27 cellular contexts compared by ENCODE assay signal in genomic region chr10:70465832-70466231, GRCh38. TPM values are rescaled to one million over a fixed set of nuclear protein-coding genes. Genes with fewer than 3 reads are reported as not detected.
DNase-seq lines count a peak whose midpoint lies in the region; ATAC-seq and TF ChIP-seq lines count a peak whose summit lies in the region.
"Had no signal": no experiment of that assay in that cellular context is flagged by ENCODE, and none has a peak within 500 bp of the region (broad histone marks: within the 10 kb centered on the region; RNA-seq: fewer than 3 reads in every experiment).

No MANE protein-coding gene starts in this region.

- dilution Hi-C loops in IMR-90 (cut with HindIII; ENCODE audit: low sequenced_read_pairs, unreplicated experiment) = no loop called here

- no peak for TF ChIP-seq RAD21 in IMR-90 (IDR thresholded peaks at IDR 0.05; ENCODE audit: low read length)

- H3K36me3 Mint-ChIP-seq in endodermal cell (ENCODE audit: low read depth) = no peaks in the 10 kb centered on the region
- H3K36me3 Mint-ChIP-seq: CD8-positive, alpha-beta T cell had no signal

- H3K23ac ChIP-seq in IMR-90 (ENCODE audit: low read depth, low read length) = no peak overlapping the region

- H3K36me3 ChIP-seq in BLaER1 (no peaks in the 10 kb centered on the region), IMR-90 (ENCODE audit: control insufficient read depth, insufficient read depth, low read length) (no peaks in the 10 kb centered on the region), endodermal cell (ENCODE audit: control insufficient read depth, insufficient read depth, low read length) (no peaks in the 10 kb centered on the region)
- H3K36me3 ChIP-seq: BE2C; BLaER1 treated with 17β-estradiol and CSF1 and Interleukin-3, amounts not matched to agents 10 nM and 100 nM had no signal

- TF ChIP-seq CTCF in IMR-90 (conservative IDR thresholded peaks at IDR 0.05; ENCODE audit: low read depth, low read length) (no peak), endodermal cell (conservative IDR thresholded peaks at IDR 0.05) (no peak), foreskin fibroblast (IDR thresholded peaks at IDR 0.05; ENCODE audit: low read depth, low read length) (no peak), foreskin keratinocyte (conservative IDR thresholded peaks at IDR 0.05) (no peak)

- H3K27ac ChIP-seq in BLaER1 (no peak overlapping the region), IMR-90 (ENCODE audit: insufficient read depth, low read length) (no peak overlapping the region), endodermal cell (ENCODE audit: low read depth, low read length) (no peak overlapping the region), foreskin keratinocyte (no peak overlapping the region)
- H3K27ac ChIP-seq: BLaER1 treated with 17β-estradiol and CSF1 and Interleukin-3, amounts not matched to agents 10 nM and 100 nM; C4-2B had no signal

- no peak overlapping the region for H2BK5ac ChIP-seq in IMR-90 (ENCODE audit: low read depth, low read length, poor library complexity, severe bottlenecking)

- H3K18ac ChIP-seq in IMR-90 (ENCODE audit: low read depth, low read length) = no peak overlapping the region

- peaks cover 13% of the 10 kb centered on the region for H3K4me1 Mint-ChIP-seq in endodermal cell

- no CpG with 5 or more reads among the region's 2 CpGs for whole genome bisulfite sequencing in IMR-90 (ENCODE audit: extremely low coverage in 2 of 2, insufficient read length in 1 of 2), 2 experiments
- 86 to 94% methylated on average over 1 to 2 of the region's 2 CpGs for WGBS in endodermal cell (ENCODE audit: insufficient coverage in 1 of 2, insufficient read length in 1 of 2), 2 experiments

- in situ Hi-C loops in IMR-90 (cut with MboI; ENCODE audit: low sequenced_read_pairs) = no loop called here

- no peak overlapping the region for H2BK20ac ChIP-seq in IMR-90 (ENCODE audit: low read depth, low read length)

- H3K56ac ChIP-seq in IMR-90 (ENCODE audit: extremely low read depth, insufficient read depth, low read length) = no peak overlapping the region

- H3K4me2 ChIP-seq in BLaER1 (0 out of 2 replicates have a peak overlapping the region, but pooled peaks have one; percentile 10), IMR-90 (ENCODE audit: low read depth, low read length) (no peak overlapping the region)

- peak overlapping the region; percentile 26 for H3K27ac Mint-ChIP-seq in endodermal cell
- H3K27ac Mint-ChIP-seq: CD4-positive, alpha-beta T cell; CD8-positive, alpha-beta T cell had no signal

- ATAC-seq in IMR-90 (ENCODE audit: low read depth) (no peak), foreskin keratinocyte (no peak)
- ATAC-seq: CD8-positive, alpha-beta T cell; GM12878 had no signal

- no peak overlapping the region for H4K8ac ChIP-seq in IMR-90 (ENCODE audit: low read depth in 2 of 2, low read length in 2 of 2)

- H2BK15ac ChIP-seq in IMR-90 (ENCODE audit: low read depth, low read length) = no peak overlapping the region

- H3K9me1 ChIP-seq in IMR-90 (ENCODE audit: insufficient read depth, low read length) = no peaks in the 10 kb centered on the region

- H3K9me3 Mint-ChIP-seq in endodermal cell = no peaks in the 10 kb centered on the region
- H3K9me3 Mint-ChIP-seq: CD4-positive, alpha-beta T cell; CD8-positive, alpha-beta T cell had no signal

- DNase-seq in IMR-90 = no peak
- DNase-seq in endodermal cell = peak; percentile 36
- DNase-seq in foreskin fibroblast = no peak
- no peak for DNase-seq in DMS 273 (lab: John Stamatoyannopoulos, UW; ENCODE audit: unreplicated experiment)
- DNase-seq in foreskin keratinocyte = no peak
- DNase-seq: 8988T; ACHN; BE2C; Caco-2; Calu3; CD4-positive, alpha-beta T cell; CD8-positive, alpha-beta T cell; DMS 273 treated with DMSO at 0.1 percent for 48 hours; DMS153; DMS53; DMS79; DND-41; EL; GDM1 had no signal

- H2AK9ac ChIP-seq in IMR-90 (replicated peaks; ENCODE audit: low read depth, low read length, poor library complexity) = peak overlapping the region; percentile 55

- H3K14ac ChIP-seq in IMR-90 (replicated peaks; ENCODE audit: low read depth, low read length) = no peak overlapping the region

- H3K9me3 ChIP-seq in BLaER1 (no peaks in the 10 kb centered on the region), IMR-90 (ENCODE audit: control insufficient read depth, insufficient read depth, low read length) (no peaks in the 10 kb centered on the region), endodermal cell (ENCODE audit: control insufficient read depth, low read length) (no peaks in the 10 kb centered on the region)
- H3K9me3 ChIP-seq: BE2C; BLaER1 treated with 17β-estradiol and CSF1 and Interleukin-3, amounts not matched to agents 10 nM and 100 nM; Caco-2 had no signal

- H2BK120ac ChIP-seq in IMR-90 (ENCODE audit: low read depth, low read length) = no peak overlapping the region

- no peaks in the 10 kb centered on the region for H3K27me3 Mint-ChIP-seq in endodermal cell (ENCODE audit: insufficient read depth)

- H2AK5ac ChIP-seq in IMR-90 (ENCODE audit: low read depth, low read length) = no peak overlapping the region

- no peak overlapping the region for H3K4me3 Mint-ChIP-seq in endodermal cell
- H3K4me3 Mint-ChIP-seq: CD4-positive, alpha-beta T cell; CD8-positive, alpha-beta T cell had no signal

- H3K4me1 ChIP-seq in BLaER1 (peaks cover 56% of the 10 kb centered on the region), IMR-90 (ENCODE audit: control insufficient read depth, insufficient read depth, low read length) (no peaks in the 10 kb centered on the region), endodermal cell (ENCODE audit: control insufficient read depth, insufficient read depth, low read length) (no peaks in the 10 kb centered on the region), foreskin keratinocyte (no peaks in the 10 kb centered on the region)
- H3K4me1 ChIP-seq: BE2C, Caco-2 had no signal

- H4K5ac ChIP-seq in IMR-90 (ENCODE audit: low read depth, low read length) = no peak overlapping the region

- no peak overlapping the region for H3K9ac ChIP-seq in BLaER1
- no peak overlapping the region for H3K9ac ChIP-seq in IMR-90 (ENCODE audit: low read depth, low read length)
- H3K9ac ChIP-seq in endodermal cell (ENCODE audit: extremely low read depth, low read length, poor library complexity, severe bottlenecking) = no peak overlapping the region
- H3K9ac ChIP-seq: BLaER1 treated with 17β-estradiol and CSF1 and Interleukin-3, amounts not matched to agents 10 nM and 100 nM had no signal

- BruUV-seq in IMR-90 (replicated peaks; lab: Mats Ljungman, UMichigan) = no TSS peak

- H3K27me3 ChIP-seq in BLaER1 (no peaks in the 10 kb centered on the region), IMR-90 (ENCODE audit: control insufficient read depth, insufficient read depth, low read length) (peaks cover 44% of the 10 kb centered on the region), endodermal cell (ENCODE audit: control insufficient read depth, insufficient read depth, low read length, poor library complexity, severe bottlenecking) (no peaks in the 10 kb centered on the region), foreskin keratinocyte (peaks cover 66% of the 10 kb centered on the region)
- H3K27me3 ChIP-seq: BE2C had no signal

- H2AFZ ChIP-seq in IMR-90 (replicated peaks; ENCODE audit: low read length, poor library complexity) = no peak overlapping the region

- H3K4me3 ChIP-seq in BLaER1 (no peak overlapping the region), IMR-90 (ENCODE audit: insufficient read depth, low read depth, low read length) (no peak overlapping the region), endodermal cell (ENCODE audit: low read length) (no peak overlapping the region), foreskin fibroblast (ENCODE audit: low read depth in 1 of 2, low read length in 2 of 2) (no peak overlapping the region)
- H3K4me3 ChIP-seq: BLaER1 treated with 17β-estradiol and CSF1 and Interleukin-3, amounts not matched to agents 10 nM and 100 nM; GM12878 had no signal

- intact Hi-C loops in IMR-90 (cut with micrococcal nuclease) = no loop called here

- no peaks in the 10 kb centered on the region for H4K20me1 ChIP-seq in BLaER1
- H4K20me1 ChIP-seq in IMR-90 (ENCODE audit: insufficient read depth, low read length) = no peaks in the 10 kb centered on the region

- POLR2A ChIA-PET in IMR-90 (lab: Charles Lee; ENCODE audit: unreplicated experiment) = no interaction called here

- no peak overlapping the region for H4K91ac ChIP-seq in IMR-90 (ENCODE audit: insufficient read depth, low read depth, low read length)

- TF ChIP-seq POLR2A in IMR-90 (IDR thresholded peaks at IDR 0.05; ENCODE audit: low read depth, low read length) = no peak

- no peaks in the 10 kb centered on the region for H3K79me1 ChIP-seq in IMR-90 (ENCODE audit: low read depth in 1 of 2, low read length in 2 of 2)

- H3K4ac ChIP-seq in IMR-90 (ENCODE audit: low read depth, low read length) = no peak overlapping the region

- CTCF ChIA-PET in IMR-90 (lab: Yijun Ruan, JAX) = no interaction called here

TF ChIP-seq in IMR-90, 13 proteins besides CTCF, POLR2A, EP300 and RAD21 (continues in another document):
- no peak for TF ChIP-seq RCOR1 (IDR thresholded peaks at IDR 0.05; ENCODE audit: insufficient replicate concordance, low read length)
- no peak for TF ChIP-seq ELK1 (IDR thresholded peaks at IDR 0.05; ENCODE audit: borderline replicate concordance, low read depth, low read length)
- no peak for TF ChIP-seq MXI1 (IDR thresholded peaks at IDR 0.05; ENCODE audit: borderline replicate concordance, low read depth, low read length)

RNA-seq across cellular contexts. Expression of gene PALD1, which starts 12.7 kb away (rescaled TPM):
- under 0.01 and 0.18 TPM in 2 replicates for total RNA-seq in IMR-90 (2012; rRNA removed)
- 0.12 and 0.14 TPM in 2 replicates for polyA plus RNA-seq in IMR-90 (2012; rRNA removed)
- 0.11 TPM in 2 replicates for polyA plus RNA-seq in IMR-90 (2012; cell fraction: cytosol; rRNA removed)
- 0.11 and 0.26 TPM in 2 replicates for polyA plus RNA-seq in IMR-90 (2012; cell fraction: nucleus; rRNA removed; ENCODE audit: low replicate concordance)
- total RNA-seq in endodermal cell = 10 to 100 TPM; 17.3 to 19.7 TPM
- polyA plus RNA-seq in endodermal cell (2013, experiment 1 of 2) = 12.0 TPM
- polyA plus RNA-seq in endodermal cell (2013, experiment 2 of 2) = 11.6 TPM
- total RNA-seq in foreskin keratinocyte = 0.04 and 0.07 TPM in 2 replicates
- polyA plus RNA-seq in foreskin keratinocyte = 0.03 TPM in 1 of 2 replicates, not detected in the other

RNA-seq across cellular contexts. Expression of gene NODAL, which starts 24.4 kb away (rescaled TPM):
- total RNA-seq in IMR-90 (2012; rRNA removed) (not detected in 2 replicates), endodermal cell (10 to 100 TPM; 18.2 to 71.0 TPM), foreskin keratinocyte (0.14 TPM in 2 replicates)
- polyA plus RNA-seq in IMR-90 (2012; rRNA removed) (not detected in 2 replicates), foreskin keratinocyte (0.12 and 0.29 TPM in 2 replicates)
- not detected in 2 replicates for polyA plus RNA-seq in IMR-90 (2012; cell fraction: cytosol; rRNA removed)
- polyA plus RNA-seq in IMR-90 (2012; cell fraction: nucleus; rRNA removed; ENCODE audit: low replicate concordance) = not detected in 2 replicates
- polyA plus RNA-seq in endodermal cell (2013, experiment 1 of 2) = 36.1 TPM
- 39.2 TPM for polyA plus RNA-seq in endodermal cell (2013, experiment 2 of 2)
- total RNA-seq: A673; Calu3; CD4-positive, alpha-beta T cell; CD8-positive, alpha-beta T cell; Daoy; G401; GM12878 had no signal
- polyA plus RNA-seq: AG04450, GM12878 had no signal

Comparison
In these comparisons a context has a peak if more than half of its experiments do, and no peak if none do; other contexts are left out.
1. RNA of gene PALD1, which starts 12.7 kb away (total RNA-seq): 17.3 to 19.7 TPM in endodermal cell; under 0.01 to 0.18 TPM in IMR-90 and 0.04 to 0.07 TPM in foreskin keratinocyte; every median in the first group is over 10 times any median in the second.
2. RNA of gene NODAL, which starts 24.4 kb away (total RNA-seq): 18.2 to 71.0 TPM in endodermal cell; 0.14 TPM in foreskin keratinocyte and not detected in IMR-90; every median in the first group is over 10 times any median in the second.